Comparison of ENCODE assay signal across 30 cellular contexts in the genomic region with DNA sequence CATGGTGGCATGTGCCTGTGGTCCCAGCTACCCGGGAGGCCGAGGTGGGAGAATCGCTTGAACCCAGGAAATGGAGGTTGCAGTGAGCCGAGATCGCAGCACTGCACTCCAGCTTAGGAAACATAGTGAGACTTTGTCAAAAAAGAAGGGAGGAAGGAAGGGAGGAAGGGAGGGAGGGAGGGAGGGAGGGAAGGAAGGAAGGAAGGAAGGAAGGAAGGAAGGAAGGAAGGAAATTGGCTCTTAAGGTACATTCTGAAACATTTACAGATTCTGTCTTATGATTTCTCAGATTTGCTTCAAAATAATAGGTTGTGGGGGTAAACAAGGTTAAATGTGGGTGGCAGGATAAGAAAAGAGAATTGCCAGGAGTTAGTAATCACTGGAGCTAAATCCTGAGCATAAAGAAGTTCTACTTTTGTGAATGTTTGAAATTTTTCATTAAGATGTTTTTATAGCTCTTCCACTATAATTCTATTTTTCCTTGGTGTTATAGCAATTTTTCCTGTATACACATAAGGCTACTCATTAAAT. TPM values are rescaled to one million over a fixed set of nuclear protein-coding genes. Genes with fewer than 3 reads are reported as not detected.
"Had no signal": no experiment of that assay in that cellular context is flagged by ENCODE, and none has a peak within 500 bp of the region (broad histone marks: within the 10 kb centered on the region; RNA-seq: fewer than 3 reads in every experiment).

No MANE protein-coding gene starts in this region.

- H3K36me3 Mint-ChIP-seq: stimulated activated effector memory CD8-positive, alpha-beta T cell treated with anti-CD3 and anti-CD28 coated beads, Interleukin-12 subunit alpha, Interleukin-12 subunit beta, amount 100 ng/mL, for 72 hours; stimulated activated memory B cell treated with anti-CD40 and anti-IgM and Interleukin-4, amounts not matched to agents 10 μg/mL and 1 μg/mL and 100 μg/mL, for 72 hours; stimulated activated naive B cell treated with anti-CD40 and anti-IgM and Interleukin-4, amounts not matched to agents 10 μg/mL and 1 μg/mL and 100 μg/mL, for 72 hours; type B pancreatic cell had no signal

- ATAC-seq: stimulated activated effector memory CD8-positive, alpha-beta T cell treated with anti-CD3 and anti-CD28 coated beads, Interleukin-12 subunit alpha, Interleukin-12 subunit beta, amount 100 ng/mL, for 72 hours; stimulated activated memory B cell treated with anti-CD40 and anti-IgM and Interleukin-4, amounts not matched to agents 10 μg/mL and 1 μg/mL and 100 μg/mL, for 72 hours; stimulated activated naive B cell treated with anti-CD40 and anti-IgM and Interleukin-4, amounts not matched to agents 10 μg/mL and 1 μg/mL and 100 μg/mL, for 72 hours; stimulated activated naive CD8-positive, alpha-beta T cell treated with anti-CD3 and anti-CD28 coated beads, Interleukin-15, amount 100 ng/mL, for 72 hours; stimulated activated naive CD8-positive, alpha-beta T cell treated with anti-CD3 and anti-CD28 coated beads, Interleukin-15, Interleukin-2, amounts not matched to agents 100 U/mL and 50 U/mL, for 24 hours; upper lobe of right lung had no signal

- H3K4me3 Mint-ChIP-seq: stimulated activated effector memory CD8-positive, alpha-beta T cell treated with anti-CD3 and anti-CD28 coated beads, Interleukin-12 subunit alpha, Interleukin-12 subunit beta, amount 100 ng/mL, for 72 hours; stimulated activated memory B cell treated with anti-CD40 and anti-IgM and Interleukin-4, amounts not matched to agents 10 μg/mL and 1 μg/mL and 100 μg/mL, for 72 hours; stimulated activated naive B cell treated with anti-CD40 and anti-IgM and Interleukin-4, amounts not matched to agents 10 μg/mL and 1 μg/mL and 100 μg/mL, for 72 hours; stimulated activated naive CD8-positive, alpha-beta T cell treated with anti-CD3 and anti-CD28 coated beads, Interleukin-15, amount 100 ng/mL, for 72 hours; stimulated activated naive CD8-positive, alpha-beta T cell treated with anti-CD3 and anti-CD28 coated beads, Interleukin-15, Interleukin-2, amounts not matched to agents 100 ng/mL and 50 ng/mL, for 24 hours; type B pancreatic cell had no signal

- H3K9me3 Mint-ChIP-seq: stimulated activated effector memory CD8-positive, alpha-beta T cell treated with anti-CD3 and anti-CD28 coated beads, Interleukin-12 subunit alpha, Interleukin-12 subunit beta, amount 100 ng/mL, for 72 hours; stimulated activated memory B cell treated with anti-CD40 and anti-IgM and Interleukin-4, amounts not matched to agents 10 μg/mL and 1 μg/mL and 100 μg/mL, for 72 hours; stimulated activated naive B cell treated with anti-CD40 and anti-IgM and Interleukin-4, amounts not matched to agents 10 μg/mL and 1 μg/mL and 100 μg/mL, for 72 hours; stimulated activated naive CD8-positive, alpha-beta T cell treated with anti-CD3 and anti-CD28 coated beads, Interleukin-15, amount 100 ng/mL, for 72 hours; stimulated activated naive CD8-positive, alpha-beta T cell treated with anti-CD3 and anti-CD28 coated beads, Interleukin-15, Interleukin-2, amounts not matched to agents 100 ng/mL and 50 ng/mL, for 24 hours; type B pancreatic cell had no signal

- H3K27me3 ChIP-seq: testis, thyroid gland, uterus, vagina had no signal

- H3K27ac ChIP-seq: stomach, suprapubic skin, testis, thoracic aorta, thyroid gland, tibial artery, tibial nerve, transverse colon, upper lobe of left lung, upper lobe of right lung, uterus, vagina had no signal

- H3K4me3 ChIP-seq: stomach, suprapubic skin, testis, thoracic aorta, thyroid gland, tibial artery, tibial nerve, transverse colon, upper lobe of left lung, upper lobe of right lung, uterus, vagina had no signal

- H3K36me3 ChIP-seq: stomach, suprapubic skin, thoracic aorta, thyroid gland, tibial artery, tibial nerve, transverse colon, upper lobe of left lung, upper lobe of right lung, uterus, vagina had no signal

- H3K9me3 ChIP-seq: stomach, suprapubic skin, testis, thoracic aorta, thyroid gland, tibial artery, tibial nerve, transverse colon, upper lobe of left lung, upper lobe of right lung, uterus, vagina had no signal

- H3K4me1 ChIP-seq: testis, thyroid gland, transverse colon, upper lobe of right lung, uterus had no signal

- H3K27ac Mint-ChIP-seq: stimulated activated effector memory CD8-positive, alpha-beta T cell treated with anti-CD3 and anti-CD28 coated beads, Interleukin-12 subunit alpha, Interleukin-12 subunit beta, amount 100 ng/mL, for 72 hours; stimulated activated memory B cell treated with anti-CD40 and anti-IgM and Interleukin-4, amounts not matched to agents 10 μg/mL and 1 μg/mL and 100 μg/mL, for 72 hours; stimulated activated naive B cell treated with anti-CD40 and anti-IgM and Interleukin-4, amounts not matched to agents 10 μg/mL and 1 μg/mL and 100 μg/mL, for 72 hours; stimulated activated naive CD8-positive, alpha-beta T cell treated with anti-CD3 and anti-CD28 coated beads, Interleukin-15, amount 100 ng/mL, for 72 hours; stimulated activated naive CD8-positive, alpha-beta T cell treated with anti-CD3 and anti-CD28 coated beads, Interleukin-15, Interleukin-2, amounts not matched to agents 100 ng/mL and 50 ng/mL, for 24 hours; type B pancreatic cell had no signal

- DNase-seq: stimulated activated CD4-positive, alpha-beta T cell treated with anti-CD3 and anti-CD28 coated beads, Interleukin-2, amount 100 ng/mL, for 48 hours; stimulated activated CD4-positive, alpha-beta T cell treated with anti-CD3 and anti-CD28 coated beads, Interleukin-4, amount 100 ng/mL, for 1 hour; stimulated activated CD4-positive, alpha-beta T cell treated with anti-CD3 and anti-CD28 coated beads, Interleukin-4, amount 100 ng/mL, for 24 hours; stimulated activated CD4-positive, alpha-beta T cell treated with anti-CD3 and anti-CD28 coated beads, Interleukin-4, amount 100 ng/mL, for 4 hours; stimulated activated CD8-positive, alpha-beta memory T cell treated with anti-CD3 and anti-CD28 coated beads, Interleukin-4, amount 100 ng/mL, for 48 hours; stimulated activated naive B cell treated with anti-CD40 and anti-IgM and Interleukin-4, amounts not matched to agents 10 μg/mL and 1 μg/mL and 100 μg/mL, for 72 hours; stimulated activated naive CD4-positive, alpha-beta T cell; stimulated activated naive CD4-positive, alpha-beta T cell treated with Interleukin-2 at 50 U/mL for 16 hours; stimulated activated naive CD8-positive, alpha-beta T cell treated with anti-CD3 and anti-CD28 coated beads, Interleukin-15, amount 100 ng/mL, for 72 hours; stimulated activated naive CD8-positive, alpha-beta T cell treated with anti-CD3 and anti-CD28 coated beads, Interleukin-15, Interleukin-2, amounts not matched to agents 100 U/mL and 50 U/mL, for 24 hours; stomach; substantia nigra; testis; thyroid gland; tibial artery; transverse colon; trophoblast cell; upper lobe of left lung; upper lobe of right lung; uterus had no signal

RNA-seq across cellular contexts. Expression of a gene that starts 2.1 kb away (rescaled TPM):
- total RNA-seq: stomach, subcutaneous adipose tissue, temporal lobe, thoracic aorta, thyroid gland, tibial nerve, upper lobe of left lung, upper lobe of right lung, uterus, vagina had no signal
